11 cellular contexts compared by ENCODE assay signal in genomic region chr16:400061-400540, GRCh38.
A peak's percentile ranks its signal among the peaks of the same experiment; 100 is the strongest.
DNase-seq lines count a peak whose midpoint lies in the region; ATAC-seq and FAIRE-seq lines count a peak whose summit lies in the region.
"Had no signal": no experiment of that assay in that cellular context is flagged by ENCODE, and none has a peak within 500 bp of the region (broad histone marks: within the 10 kb centered on the region; RNA-seq: fewer than 3 reads in every experiment).

No MANE protein-coding gene starts in this region.

- in situ Hi-C loops in HAP-1 (cut with MboI; ENCODE audit: low sequenced_read_pairs) = no loop called here

- peak overlapping the region; percentile 100 for H3K4me3 ChIP-seq in ACC112 (ENCODE audit: low read depth, low read length)
- peak overlapping the region; percentile 84 for H3K4me3 ChIP-seq in HAP-1
- H3K4me3 ChIP-seq in adipocyte (ENCODE audit: low read length) = peak overlapping the region; percentile 88
- H3K4me3 ChIP-seq in mucosa of stomach (ENCODE audit: low read length) = no peak overlapping the region

- H3K27me3 ChIP-seq in ACC112 (ENCODE audit: insufficient read depth, low read length) (no peaks in the 10 kb centered on the region), HAP-1 (ENCODE audit: low read depth) (no peaks in the 10 kb centered on the region), adipocyte (replicated peaks; ENCODE audit: control insufficient read depth, insufficient read depth, low read length) (no peaks in the 10 kb centered on the region), mucosa of stomach (ENCODE audit: control insufficient read depth, insufficient read depth, low read length) (no peaks in the 10 kb centered on the region)
- H3K27me3 ChIP-seq: uterus had no signal

- no peak overlapping the region for H3K27ac ChIP-seq in ACC112 (ENCODE audit: low read depth, low read length)

- DNase-seq in HAP-1 (ENCODE audit: low spot score in 2 of 2) (peak in 1 of 2 experiments; percentile 34), adipocyte (ENCODE audit: low read depth) (no peak), urothelium cell line (ENCODE audit: low spot score) (no peak), NCI-H1048 (lab: John Stamatoyannopoulos, UW) (no peak)
- DNase-seq: GDM1, NCI-H2171 treated with DMSO at 0.1 percent for 48 hours had no signal

- H3K9ac ChIP-seq in adipocyte (ENCODE audit: low read length) (peak overlapping the region; percentile 95), mucosa of stomach (ENCODE audit: low read length) (peak overlapping the region; percentile 81)

- ATAC-seq in HG02763 (IDR thresholded peaks at IDR 0.05; ENCODE audit: unreplicated experiment) = no peak
- ATAC-seq in GM18498 (IDR thresholded peaks at IDR 0.05; ENCODE audit: unreplicated experiment) = no peak

- peaks cover 13% of the 10 kb centered on the region for H3K79me2 ChIP-seq in ACC112 (ENCODE audit: control insufficient read depth, insufficient read depth, low read length, unreplicated experiment)

- FAIRE-seq in urothelium cell line (lab: Jason Lieb, UNC) = no peak

- H3K36me3 ChIP-seq in ACC112 (ENCODE audit: insufficient read depth, low read length) = no peaks in the 10 kb centered on the region
- peaks cover 29% of the 10 kb centered on the region for H3K36me3 ChIP-seq in HAP-1 (replicated peaks)
- peaks cover 15% of the 10 kb centered on the region for H3K36me3 ChIP-seq in adipocyte (ENCODE audit: control insufficient read depth, insufficient read depth, low read length, severe bottlenecking)
- no peaks in the 10 kb centered on the region for H3K36me3 ChIP-seq in mucosa of stomach (ENCODE audit: control insufficient read depth, insufficient read depth, low read length)
- H3K36me3 ChIP-seq: uterus had no signal

- H3K4me1 ChIP-seq in ACC112 (ENCODE audit: control insufficient read depth, insufficient read depth, low read length, unreplicated experiment) = peaks cover 12% of the 10 kb centered on the region
- H3K4me1 ChIP-seq in HAP-1 = peaks cover 15% of the 10 kb centered on the region
- H3K4me1 ChIP-seq in adipocyte (ENCODE audit: control insufficient read depth, insufficient read depth, low read length) = peaks cover 27% of the 10 kb centered on the region
- peaks cover 15% of the 10 kb centered on the region for H3K4me1 ChIP-seq in mucosa of stomach (ENCODE audit: control insufficient read depth, insufficient read depth, low read length)

- H2AFZ ChIP-seq in ACC112 (ENCODE audit: low read length, unreplicated experiment) = no peak overlapping the region

- no peaks in the 10 kb centered on the region for H3K9me3 ChIP-seq in HAP-1
- no peaks in the 10 kb centered on the region for H3K9me3 ChIP-seq in adipocyte (ENCODE audit: control insufficient read depth, low read length)
- H3K9me3 ChIP-seq in mucosa of stomach (ENCODE audit: control insufficient read depth, low read length) = no peaks in the 10 kb centered on the region
- H3K9me3 ChIP-seq: uterus had no signal
